7 cellular contexts compared by ENCODE assay signal in genomic region chr22:46149493-46149997, GRCh38. TPM values are rescaled to one million over a fixed set of nuclear protein-coding genes. Genes with fewer than 3 reads are reported as not detected.
DNase-seq lines count a peak whose midpoint lies in the region; ATAC-seq and TF ChIP-seq lines count a peak whose summit lies in the region.

No MANE protein-coding gene starts in this region.

- TF ChIP-seq RAD21 in HCT116 (IDR thresholded peaks at IDR 0.05; ENCODE audit: low read depth), result no peak

- no peaks in the 10 kb centered on the region for H3K79me2 ChIP-seq in HCT116 (ENCODE audit: insufficient read depth, low read length)

- H3K9me3 ChIP-seq in HCT116 (ENCODE audit: control insufficient read depth in 1 of 2, insufficient read depth in 1 of 2, low read depth in 1 of 2, low read length in 2 of 2) (no peaks in the 10 kb centered on the region), adipocyte (ENCODE audit: control insufficient read depth, low read length) (no peaks in the 10 kb centered on the region), right atrium auricular region (no peaks in the 10 kb centered on the region)

- H3K27me3 ChIP-seq in HCT116 (ENCODE audit: insufficient read depth, low read length), result no peaks in the 10 kb centered on the region
- H3K27me3 ChIP-seq in adipocyte (replicated peaks; ENCODE audit: control insufficient read depth, insufficient read depth, low read length), result peaks cover 6% of the 10 kb centered on the region
- H3K27me3 ChIP-seq in right atrium auricular region, result no peaks in the 10 kb centered on the region

- H3K9me2 ChIP-seq in HCT116 (ENCODE audit: insufficient read depth), result no peaks in the 10 kb centered on the region

- no peak overlapping the region for H2AFZ ChIP-seq in HCT116 (ENCODE audit: low read depth, low read length, poor library complexity, severe bottlenecking)

- POLR2A ChIA-PET in HCT116 (lab: Charles Lee), result no interaction called here

- TF ChIP-seq CTCF in HCT116 (IDR thresholded peaks at IDR 0.05 in 2 of 3, conservative IDR thresholded peaks at IDR 0.05 in 1 of 3; ENCODE audit: borderline replicate concordance in 1 of 3, insufficient read depth in 1 of 3, low read depth in 2 of 3, low read length in 2 of 3) (no peak), right atrium auricular region (IDR thresholded peaks at IDR 0.05) (no peak)

- peak overlapping the region; percentile 38 to 64 for H3K4me3 ChIP-seq in HCT116 (replicated peaks in 1 of 2; ENCODE audit: low read depth in 1 of 2, low read length in 2 of 2)
- peak overlapping the region; percentile 82 for H3K4me3 ChIP-seq in adipocyte (ENCODE audit: low read length)
- peak overlapping the region; percentile 74 to 84 for H3K4me3 ChIP-seq in right atrium auricular region

- CTCF ChIA-PET in HCT116 (lab: Charles Lee), result no interaction called here

- H4K20me1 ChIP-seq in HCT116 (ENCODE audit: insufficient read depth), result no peaks in the 10 kb centered on the region

- peak overlapping the region; percentile 92 for H3K4me2 ChIP-seq in HCT116 (ENCODE audit: low read length)

- DNase-seq in HCT116 (ENCODE audit: low read depth, low spot score) (no peak), RPMI8226 (peak; percentile 68), adipocyte (ENCODE audit: low read depth) (peak; percentile 34), right atrium auricular region (ENCODE audit: low spot score) (no peak), posterior vena cava (ENCODE audit: low spot score) (peak; percentile 86), NCI-H2227 (lab: John Stamatoyannopoulos, UW; ENCODE audit: unreplicated experiment) (no peak), SIG-M5 (lab: John Stamatoyannopoulos, UW) (no peak)

- no TSS peak for BruUV-seq in HCT116 (replicated peaks; lab: Mats Ljungman, UMichigan)

- H3K27ac ChIP-seq in HCT116 (ENCODE audit: low read depth, low read length) (peak overlapping the region; percentile 52; the same call in 1 of the 2 replicates), right atrium auricular region (peak overlapping the region; percentile 96 to 99)

- intact Hi-C loops in HCT116 (cut with micrococcal nuclease), result no loop called here
- intact Hi-C loops in posterior vena cava (cut with DNase I), result no loop called here

- H3K36me3 ChIP-seq in HCT116 (ENCODE audit: control insufficient read depth in 1 of 2, insufficient read depth in 2 of 2, low read length in 2 of 2) (0 out of 4 replicates have a peak, but pooled peaks cover 0 to 2% of the 10 kb centered on the region in 2 experiments), adipocyte (ENCODE audit: control insufficient read depth, insufficient read depth, low read length, severe bottlenecking) (peaks cover 5% of the 10 kb centered on the region), right atrium auricular region (peaks cover 4% of the 10 kb centered on the region)

- ATAC-seq in HCT116, result no peak

- RAD21 ChIA-PET in HCT116 (lab: Charles Lee; ENCODE audit: low non-redundant PET in 1 of 2, low total read pairs in 2 of 2, uncharacterized antibody in 2 of 2, unreplicated experiment in 2 of 2), result no interaction called here

- H3K4me1 ChIP-seq in HCT116 (ENCODE audit: control insufficient read depth in 1 of 2, insufficient read depth in 2 of 2, low read length in 2 of 2), result peaks cover 7 to 20% of the 10 kb centered on the region in 2 experiments; a peak in 3 of 4 replicates
- H3K4me1 ChIP-seq in adipocyte (ENCODE audit: control insufficient read depth, insufficient read depth, low read length), result peaks cover 33% of the 10 kb centered on the region
- H3K4me1 ChIP-seq in right atrium auricular region, result peaks cover 0 to 46% of the 10 kb centered on the region in 2 donors

- peak overlapping the region; percentile 44 for H3K9ac ChIP-seq in HCT116 (ENCODE audit: low read length)
- peak overlapping the region; percentile 87 for H3K9ac ChIP-seq in adipocyte (ENCODE audit: low read length)

- TF ChIP-seq POLR2A in HCT116 (IDR thresholded peaks at IDR 0.05; ENCODE audit: borderline replicate concordance, extremely low read depth, insufficient read depth, insufficient read length), result peak; percentile 3

TF ChIP-seq in HCT116, 20 proteins besides CTCF, POLR2A, EP300 and RAD21:
- TF ChIP-seq ZNF274 (IDR thresholded peaks at IDR 0.05; ENCODE audit: low read depth, low read length) (no peak), MAX (IDR thresholded peaks at IDR 0.05) (no peak), ATF3 (IDR thresholded peaks at IDR 0.05) (no peak), FOSL1 (IDR thresholded peaks at IDR 0.05; ENCODE audit: low read depth) (no peak), SP1 (IDR thresholded peaks at IDR 0.05; ENCODE audit: low read depth) (no peak), JUND (IDR thresholded peaks at IDR 0.05) (no peak), REST (IDR thresholded peaks at IDR 0.05; ENCODE audit: low read depth) (no peak), YY1 (IDR thresholded peaks at IDR 0.05; ENCODE audit: extremely low read depth, insufficient replicate concordance, low read depth, low read length) (no peak)

RNA-seq across cellular contexts. Expression of gene PPARA, which starts 0.8 kb away (rescaled TPM):
- total RNA-seq in HCT116 (2021; ENCODE audit: unreplicated experiment) (14.5 TPM), right atrium auricular region (10 to 100 TPM; 48.4 to 67.1 TPM), posterior vena cava (10 to 100 TPM; 22.8 to 27.7 TPM)
- polyA plus RNA-seq in HCT116 (2012), result 4.8 and 5.6 TPM in 2 replicates

Comparison
In these comparisons a context has a peak if more than half of its experiments do, and no peak if none do; other contexts are left out.
1. DNase-seq: peak in RPMI8226 (single experiment), adipocyte (single experiment) and posterior vena cava (single experiment); none in HCT116 (single experiment), right atrium auricular region (single experiment), NCI-H2227 (single experiment) and SIG-M5 (single experiment).
2. Peak in every context shown above with its lines, with median percentiles within 50 percentile points of each other: H3K4me3 ChIP-seq.